ENCODE assay signal across 34 cellular contexts in the genomic region with DNA sequence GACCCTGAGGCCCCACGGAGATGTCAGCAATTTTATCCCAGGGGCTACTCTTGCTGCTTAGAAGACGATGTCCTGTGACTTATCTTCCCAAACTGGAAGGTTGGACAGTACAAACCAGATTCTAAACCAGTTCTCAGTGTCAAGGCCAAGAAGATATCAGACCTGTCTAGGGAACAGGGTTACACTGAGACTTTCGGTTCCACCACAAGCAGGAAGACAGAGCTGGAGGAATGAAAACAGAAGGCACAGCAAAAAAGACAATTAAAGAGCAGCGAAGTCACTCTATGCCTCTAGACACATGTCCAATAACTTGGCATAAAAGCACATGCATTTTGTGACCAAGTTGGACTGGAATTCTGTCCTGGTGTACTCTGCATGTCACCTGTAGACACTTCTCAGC.
"Had no signal": no experiment of that assay in that cellular context is flagged by ENCODE, and none has a peak within 500 bp of the region (broad histone marks: within the 10 kb centered on the region; RNA-seq: fewer than 3 reads in every experiment).

No MANE protein-coding gene starts in this region.

- H3K36me3 ChIP-seq: MG63 had no signal

- H3K27me3 ChIP-seq: MG63 had no signal

- H3K9me3 ChIP-seq: MG63 had no signal

- H3K4me3 ChIP-seq: MG63 had no signal

- DNase-seq: Karpas-422, Kasumi-1, MG63, MV-4-11, NCI-H1048, NCI-H1092, NCI-H1092 treated with DMSO at 0.1 percent for 48 hours, NCI-H1105, NCI-H1105 treated with DMSO at 0.1 percent for 48 hours, NCI-H1417, NCI-H1417 treated with DMSO at 0.1 percent for 48 hours, NCI-H1436, NCI-H1436 treated with DMSO at 0.1 percent for 48 hours, NCI-H146, NCI-H1694, NCI-H1694 treated with DMSO at 0.1 percent for 48 hours, NCI-H187, NCI-H187 treated with DMSO at 0.1 percent for 48 hours, NCI-H1930, NCI-H2029, NCI-H2029 treated with DMSO at 0.1 percent for 48 hours, NCI-H2081, NCI-H2081 treated with DMSO at 0.1 percent for 48 hours, NCI-H2107, NCI-H2171, NCI-H2171 treated with DMSO at 0.1 percent for 48 hours, NCI-H2227 treated with DMSO at 0.1 percent for 48 hours, NCI-H226, NCI-H345, NCI-H446, NCI-H446 treated with DMSO at 0.1 percent for 48 hours, NCI-H510A, NCI-H510A treated with DMSO at 0.1 percent for 48 hours, NCI-H524 had no signal
